Comparison of ENCODE assay signal across 13 cellular contexts in genomic region chr15:41564286-41564959, GRCh38. TPM values are rescaled to one million over a fixed set of nuclear protein-coding genes. Genes with fewer than 3 reads are reported as not detected.
DNase-seq lines count a peak whose midpoint lies in the region; ATAC-seq and TF ChIP-seq lines count a peak whose summit lies in the region.
"Had no signal": no experiment of that assay in that cellular context is flagged by ENCODE, and none has a peak within 500 bp of the region (broad histone marks: within the 10 kb centered on the region; RNA-seq: fewer than 3 reads in every experiment).

No MANE protein-coding gene starts in this region.

- no peaks in the 10 kb centered on the region for H3K9me3 ChIP-seq in upper lobe of left lung
- H3K9me3 ChIP-seq: stomach had no signal

- no peaks in the 10 kb centered on the region for H3K36me3 ChIP-seq in upper lobe of left lung

- in situ Hi-C loops in ACHN (cut with HindIII; ENCODE audit: low pct_ligation_motif_present, low pct_unique_long_range_greater_than_20kb, low sequenced_read_pairs): no loop called here

- peaks cover 6 to 52% (median 30%) of the 10 kb centered on the region in 4 donors for H3K4me1 ChIP-seq in upper lobe of left lung

- TF ChIP-seq EP300 in upper lobe of left lung (IDR thresholded peaks at IDR 0.05): no peak

- DNase-seq in DMS53 (lab: John Stamatoyannopoulos, UW): peak; percentile 58
- no peak for DNase-seq in DMS53 treated with DMSO at 0.1 percent for 48 hours (lab: John Stamatoyannopoulos, UW; ENCODE audit: unreplicated experiment)
- DNase-seq in amygdala (lab: John Stamatoyannopoulos, UW): peak in 38 of 56 donors; percentile 6 to 76 (median 46)
- DNase-seq in iPS-NIHi7 (ENCODE audit: extremely low spot score): peak; percentile 77
- DNase-seq in substantia nigra (lab: John Stamatoyannopoulos, UW): peak in 43 of 49 donors; percentile 15 to 91 (median 50)
- DNase-seq in ACHN: no peak
- no peak for DNase-seq in mesenteric fat pad (ENCODE audit: low spot score)
- DNase-seq in upper lobe of left lung: no peak
- DNase-seq: 8988T, NCI-H1930, stomach had no signal

- ATAC-seq in upper lobe of left lung (ENCODE audit: low FRiP score in 2 of 2): no peak
- ATAC-seq: HCT116 had no signal

- H3K4me3 ChIP-seq in upper lobe of left lung: no peak overlapping the region
- H3K4me3 ChIP-seq: stomach had no signal

- peak overlapping the region; percentile 97 for H3K27ac ChIP-seq in substantia nigra (ENCODE audit: low read depth, low read length, poor library complexity, severe bottlenecking)
- H3K27ac ChIP-seq in upper lobe of left lung: no peak overlapping the region
- H3K27ac ChIP-seq: stomach had no signal

- no peak for TF ChIP-seq CTCF in upper lobe of left lung (IDR thresholded peaks at IDR 0.05)

- 33 to 65% methylated on average over 1 to 7 of the region's 7 CpGs for WGBS in upper lobe of left lung, 2 donors

- H3K27me3 ChIP-seq in upper lobe of left lung: peaks cover 0 to 2% (median 0%) of the 10 kb centered on the region in 4 donors

- no peak for TF ChIP-seq POLR2A in upper lobe of left lung (IDR thresholded peaks at IDR 0.05)

RNA-seq across cellular contexts. Expression of gene TYRO3, which starts 5.4 kb away (rescaled TPM):
- total RNA-seq in mesenteric fat pad: 63.4 TPM
- 10 to 100 TPM in 2 of 6 donors, 1 to 10 TPM in 4; 2.1 to 17.1 (median 9.0) TPM for total RNA-seq in upper lobe of left lung

RNA-seq across cellular contexts. Expression of gene RPAP1, which starts 20.4 kb away (rescaled TPM):
- total RNA-seq in mesenteric fat pad: 26.7 TPM
- total RNA-seq in upper lobe of left lung: 10 to 100 TPM; 22.0 to 92.2 (median 33.2) TPM

RNA-seq across cellular contexts. Expression of gene LTK, which starts 50.8 kb away (rescaled TPM):
- total RNA-seq in mesenteric fat pad (0.77 TPM), upper lobe of left lung (10 to 100 TPM in 2 of 6 donors, 1 to 10 TPM in 4; 2.2 to 23.0 (median 5.7) TPM)
- total RNA-seq: frontal cortex had no signal

Comparison
In these comparisons a context has a peak if more than half of its experiments do, and no peak if none do; other contexts are left out.
1. DNase-seq: peak in DMS53 (single experiment), amygdala (38 of 56), iPS-NIHi7 (single experiment) and substantia nigra (43 of 49); none in DMS53 treated with DMSO at 0.1 percent for 48 hours (single experiment), ACHN (single experiment), mesenteric fat pad (single experiment) and upper lobe of left lung (0 of 2).